18 cellular contexts compared by ENCODE assay signal in the genomic region with DNA sequence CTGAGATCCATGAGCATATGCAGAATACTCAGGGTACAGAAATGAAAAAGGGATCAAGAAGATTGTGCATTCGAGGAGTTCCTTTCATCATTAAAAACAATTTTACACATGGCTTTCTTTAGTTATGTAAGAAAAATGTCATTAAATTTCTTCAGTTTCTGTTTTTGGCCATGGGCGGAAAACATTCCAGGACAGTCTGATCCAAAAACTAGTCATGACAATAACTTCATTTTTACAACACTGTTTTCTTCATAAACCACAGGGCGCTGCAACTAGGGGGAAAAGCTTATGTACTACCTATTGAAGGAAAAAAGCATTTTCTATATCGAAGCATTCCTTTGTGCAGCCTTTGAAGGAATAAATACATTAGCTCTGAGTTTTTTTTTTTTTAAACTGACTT.
"Had no signal": no experiment of that assay in that cellular context is flagged by ENCODE, and none has a peak within 500 bp of the region (broad histone marks: within the 10 kb centered on the region; RNA-seq: fewer than 3 reads in every experiment).

No MANE protein-coding gene starts in this region.

- H3K27ac Mint-ChIP-seq: activated naive CD4-positive, alpha-beta T cell treated with anti-CD3 and anti-CD28 coated beads for 36 hours; nephron progenitor cell; stimulated activated naive CD8-positive, alpha-beta T cell treated with anti-CD3 and anti-CD28 coated beads, Interleukin-15, Interleukin-2, amounts not matched to agents 100 ng/mL and 50 ng/mL, for 24 hours; T-helper 1 cell treated with Interleukin-12 subunit alpha and Interleukin-12 subunit beta and Interleukin-4 antibody, amounts not matched to agents 30 μg/mL and 1 μg/mL, for 36 hours had no signal

- H3K4me3 ChIP-seq: ascending aorta, left lung, suprapubic skin, transverse colon, vagina had no signal

- H3K36me3 ChIP-seq: suprapubic skin, transverse colon, vagina had no signal

- DNase-seq: activated CD4-positive, alpha-beta T cell treated with anti-CD3 and anti-CD28 coated beads, Interleukin-2, amount 50 U/mL, for 1 hour; activated CD8-positive, alpha-beta memory T cell treated with anti-CD3 and anti-CD28 coated beads, Interleukin-2, amount 50 U/mL, for 4 hours; activated naive CD4-positive, alpha-beta T cell treated with anti-CD3 and anti-CD28 coated beads for 36 hours; activated T-cell treated with anti-CD3 and anti-CD28 coated beads, Interleukin-2, amount 50 U/mL, for 4 hours; cerebellar nuclear complex; cortex of kidney; foreskin melanocyte; left lung; nephron progenitor cell; occipital lobe; posterior cingulate gyrus; transverse colon had no signal

- H3K4me3 Mint-ChIP-seq: activated naive CD4-positive, alpha-beta T cell treated with anti-CD3 and anti-CD28 coated beads for 36 hours; activated T-cell treated with anti-CD3 and anti-CD28 coated beads, Interleukin-2, amount 50 U/mL, for 4 hours; nephron progenitor cell; stimulated activated naive CD8-positive, alpha-beta T cell treated with anti-CD3 and anti-CD28 coated beads, Interleukin-15, Interleukin-2, amounts not matched to agents 100 ng/mL and 50 ng/mL, for 24 hours; T-helper 1 cell treated with Interleukin-12 subunit alpha and Interleukin-12 subunit beta and Interleukin-4 antibody, amounts not matched to agents 30 μg/mL and 1 μg/mL, for 36 hours had no signal

- H3K27ac ChIP-seq: ascending aorta, suprapubic skin, vagina had no signal

- ATAC-seq: activated CD4-positive, CD25-positive, alpha-beta regulatory T cell treated with anti-CD3 and anti-CD28 coated beads, Interleukin-2, amount 50 U/mL, for 24 hours; activated T-cell treated with anti-CD3 and anti-CD28 coated beads, Interleukin-2, amount 50 U/mL, for 4 hours; left lung had no signal

- H3K9me3 ChIP-seq: ascending aorta, left lung, suprapubic skin, transverse colon, vagina had no signal

- H3K27me3 ChIP-seq: ascending aorta, left lung, suprapubic skin, transverse colon, vagina had no signal

- H3K4me1 ChIP-seq: suprapubic skin, vagina had no signal

- H3K9me3 Mint-ChIP-seq: activated naive CD4-positive, alpha-beta T cell treated with anti-CD3 and anti-CD28 coated beads for 36 hours; activated T-cell treated with anti-CD3 and anti-CD28 coated beads, Interleukin-2, amount 50 U/mL, for 4 hours; stimulated activated naive CD8-positive, alpha-beta T cell treated with anti-CD3 and anti-CD28 coated beads, Interleukin-15, Interleukin-2, amounts not matched to agents 100 ng/mL and 50 ng/mL, for 24 hours; T-helper 1 cell treated with Interleukin-12 subunit alpha and Interleukin-12 subunit beta and Interleukin-4 antibody, amounts not matched to agents 30 μg/mL and 1 μg/mL, for 36 hours had no signal
